ENCODE assay signal across 8 cellular contexts in the genomic region with DNA sequence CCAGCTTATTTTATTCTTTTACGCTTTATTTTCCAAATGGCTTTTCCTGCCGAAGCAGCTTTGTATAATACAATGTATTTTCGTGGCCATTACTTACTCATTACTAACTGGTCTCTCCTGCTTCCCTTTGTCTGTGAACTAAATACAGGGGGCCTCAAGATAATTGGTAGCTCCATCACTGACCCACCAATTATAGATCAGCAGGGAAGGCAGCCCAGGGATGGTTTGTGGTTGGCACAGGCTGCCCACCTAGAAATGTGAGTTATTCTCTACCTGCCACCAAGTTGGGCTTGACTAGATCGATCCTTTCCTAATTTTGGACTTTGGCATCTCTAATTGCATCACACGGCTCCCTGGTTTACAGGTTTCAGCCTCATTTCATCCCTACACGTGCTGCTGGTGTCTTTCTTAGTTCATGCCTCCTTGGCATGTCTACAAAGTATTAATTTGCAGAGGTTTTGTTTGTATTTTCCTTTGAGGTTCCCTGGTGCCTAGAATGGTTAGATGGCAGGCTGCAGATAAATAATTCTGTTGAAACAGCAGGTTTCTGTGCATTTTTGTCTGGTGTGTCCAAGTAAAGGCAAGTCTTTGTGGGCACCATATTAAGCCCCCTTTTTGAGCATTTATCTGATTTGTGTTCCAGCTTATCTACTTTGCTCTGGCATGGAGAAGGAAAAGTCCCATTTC. TPM values are rescaled to one million over a fixed set of nuclear protein-coding genes. Genes with fewer than 3 reads are reported as not detected.
DNase-seq lines count a peak whose midpoint lies in the region; ATAC-seq and TF ChIP-seq lines count a peak whose summit lies in the region.

No MANE protein-coding gene starts in this region.

- CTCF ChIA-PET in activated naive CD4-positive, alpha-beta T cell treated with anti-CD3 and anti-CD28 coated beads, Interleukin-2, amount 10 ng/mL, durations not matched to agents 7 days and 5 days (lab: Charles Lee): interaction anchor here (1.0 to 7.7 kb wide), 3 partner anchors 10 to 356 kb away, joined by 3 to 67 read pairs (median 6); no protein-coding TSS in a partner anchor
- CTCF ChIA-PET in activated CD8-positive, alpha-beta T cell treated with anti-CD3 and anti-CD28 coated beads for 36 hours (lab: Charles Lee): interaction anchor here (1.5 to 13.3 kb wide), 2 partner anchors 11 to 15 kb away, joined by 4 to 202 read pairs; no protein-coding TSS in a partner anchor

- no peaks in the 10 kb centered on the region for H3K9me3 Mint-ChIP-seq in activated naive CD4-positive, alpha-beta T cell treated with anti-CD3 and anti-CD28 coated beads, Interleukin-2, amount 10 ng/mL, durations not matched to agents 7 days and 5 days
- H3K9me3 Mint-ChIP-seq in activated naive CD4-positive, alpha-beta T cell treated with anti-CD3 and anti-CD28 coated beads, Interleukin-2, amount 50 U/mL, for 72 hours: no peaks in the 10 kb centered on the region
- no peaks in the 10 kb centered on the region for H3K9me3 Mint-ChIP-seq in activated CD8-positive, alpha-beta T cell treated with anti-CD3 and anti-CD28 coated beads for 36 hours

- no peak overlapping the region for H3K4me3 ChIP-seq in left lung
- H3K4me3 ChIP-seq in upper lobe of right lung: no peak overlapping the region
- no peak overlapping the region for H3K4me3 ChIP-seq in hepatocyte
- no peak overlapping the region for H3K4me3 ChIP-seq in dorsolateral prefrontal cortex

- intact Hi-C loops in activated CD8-positive, alpha-beta T cell treated with anti-CD3 and anti-CD28 coated beads for 36 hours (cut with micrococcal nuclease): loop anchor here (5.0 to 10.0 kb wide), 2 partner anchors 182 to 425 kb away; no protein-coding TSS in a partner anchor
- intact Hi-C loops in left lung (cut with DNase I) (no loop called here), upper lobe of right lung (cut with DNase I) (loop anchor here (10.0 kb wide), 1 partner anchor 355 kb away; no protein-coding TSS in a partner anchor), dorsolateral prefrontal cortex (cut with DNase I) (loop anchor here (5.0 to 10.0 kb wide), 6 partner anchors 185 to 432 kb away; partner anchors contain the start of gene CASZ1 (in 1 of the 2))

- H3K9me3 ChIP-seq in left lung (no peaks in the 10 kb centered on the region), upper lobe of right lung (no peaks in the 10 kb centered on the region), hepatocyte (ENCODE audit: low read depth) (no peaks in the 10 kb centered on the region)

- H3K4me1 Mint-ChIP-seq in activated naive CD4-positive, alpha-beta T cell treated with anti-CD3 and anti-CD28 coated beads, Interleukin-2, amount 10 ng/mL, durations not matched to agents 7 days and 5 days: peaks cover 85% of the 10 kb centered on the region
- H3K4me1 Mint-ChIP-seq in activated CD8-positive, alpha-beta T cell treated with anti-CD3 and anti-CD28 coated beads for 36 hours (ENCODE audit: low read depth): peaks cover 61% of the 10 kb centered on the region

- no peaks in the 10 kb centered on the region for H3K9me2 ChIP-seq in hepatocyte (replicated peaks; ENCODE audit: insufficient read depth)

- no peak for DNase-seq in activated naive CD4-positive, alpha-beta T cell treated with anti-CD3 and anti-CD28 coated beads, Interleukin-2, amount 10 ng/mL, durations not matched to agents 7 days and 5 days
- DNase-seq in activated naive CD4-positive, alpha-beta T cell treated with anti-CD3 and anti-CD28 coated beads, Interleukin-2, amount 50 U/mL, for 72 hours (ENCODE audit: low spot score in 2 of 2): no peak
- DNase-seq in activated CD8-positive, alpha-beta T cell treated with anti-CD3 and anti-CD28 coated beads for 36 hours: no peak
- no peak for DNase-seq in left lung
- DNase-seq in upper lobe of right lung: no peak
- DNase-seq in hepatocyte (ENCODE audit: low spot score): no peak
- DNase-seq in dorsolateral prefrontal cortex: no peak

- peak overlapping the region; percentile 96 for H3K27ac Mint-ChIP-seq in activated naive CD4-positive, alpha-beta T cell treated with anti-CD3 and anti-CD28 coated beads, Interleukin-2, amount 10 ng/mL, durations not matched to agents 7 days and 5 days
- H3K27ac Mint-ChIP-seq in activated naive CD4-positive, alpha-beta T cell treated with anti-CD3 and anti-CD28 coated beads, Interleukin-2, amount 50 U/mL, for 72 hours: peak overlapping the region in 1 of 2 donors; percentile 89
- H3K27ac Mint-ChIP-seq in activated CD8-positive, alpha-beta T cell treated with anti-CD3 and anti-CD28 coated beads for 36 hours: peak overlapping the region; percentile 93

- H3K79me2 ChIP-seq in hepatocyte: peaks cover 82% of the 10 kb centered on the region

- 83% methylated on average over 6 of the region's 6 CpGs for WGBS in hepatocyte (ENCODE audit: low lambda C conversion rate, missing lambda C conversion rate)

- no peak for ATAC-seq in activated naive CD4-positive, alpha-beta T cell treated with anti-CD3 and anti-CD28 coated beads, Interleukin-2, amount 50 U/mL, for 72 hours
- no peak for ATAC-seq in activated CD8-positive, alpha-beta T cell treated with anti-CD3 and anti-CD28 coated beads for 36 hours
- ATAC-seq in left lung (no peak), upper lobe of right lung (no peak), GM18498 (IDR thresholded peaks at IDR 0.05; ENCODE audit: unreplicated experiment) (no peak)

- peaks cover 12% of the 10 kb centered on the region for H3K36me3 Mint-ChIP-seq in activated naive CD4-positive, alpha-beta T cell treated with anti-CD3 and anti-CD28 coated beads, Interleukin-2, amount 10 ng/mL, durations not matched to agents 7 days and 5 days
- peaks cover 0 to 5% of the 10 kb centered on the region in 2 donors for H3K36me3 Mint-ChIP-seq in activated naive CD4-positive, alpha-beta T cell treated with anti-CD3 and anti-CD28 coated beads, Interleukin-2, amount 50 U/mL, for 72 hours
- peaks cover 1% of the 10 kb centered on the region for H3K36me3 Mint-ChIP-seq in activated CD8-positive, alpha-beta T cell treated with anti-CD3 and anti-CD28 coated beads for 36 hours (ENCODE audit: low read depth)

- POLR2A ChIA-PET in activated CD8-positive, alpha-beta T cell treated with anti-CD3 and anti-CD28 coated beads for 36 hours (lab: Charles Lee): interaction anchor here (1.2 to 4.6 kb wide), 5 partner anchors 11 to 172 kb away, joined by 3 to 15 read pairs (median 7); no protein-coding TSS in a partner anchor

- H3K4me1 ChIP-seq in left lung (peaks cover 29 to 50% of the 10 kb centered on the region in 2 donors), upper lobe of right lung (peaks cover 43% of the 10 kb centered on the region), hepatocyte (ENCODE audit: insufficient read depth) (peaks cover 19% of the 10 kb centered on the region)

- no peaks in the 10 kb centered on the region for H3K27me3 Mint-ChIP-seq in activated naive CD4-positive, alpha-beta T cell treated with anti-CD3 and anti-CD28 coated beads, Interleukin-2, amount 10 ng/mL, durations not matched to agents 7 days and 5 days
- H3K27me3 Mint-ChIP-seq in activated CD8-positive, alpha-beta T cell treated with anti-CD3 and anti-CD28 coated beads for 36 hours: no peaks in the 10 kb centered on the region

- H3K4me2 ChIP-seq in hepatocyte: no peak overlapping the region

- no peak for TF ChIP-seq CTCF in activated CD8-positive, alpha-beta T cell treated with anti-CD3 and anti-CD28 coated beads for 36 hours (IDR thresholded peaks at IDR 0.05)
- TF ChIP-seq CTCF in left lung (IDR thresholded peaks at IDR 0.05) (no peak), upper lobe of right lung (IDR thresholded peaks at IDR 0.05) (no peak), hepatocyte (IDR thresholded peaks at IDR 0.05; ENCODE audit: poor library complexity) (no peak), dorsolateral prefrontal cortex (IDR thresholded peaks at IDR 0.05 in 54 of 56, conservative IDR thresholded peaks at IDR 0.05 in 2 of 56; ENCODE audit: low read depth in 1 of 56, partially characterized antibody in 56 of 56) (no peak)

- H3K27me3 ChIP-seq in left lung (no peaks in the 10 kb centered on the region), upper lobe of right lung (no peaks in the 10 kb centered on the region), hepatocyte (no peaks in the 10 kb centered on the region), dorsolateral prefrontal cortex (no peaks in the 10 kb centered on the region)

- H4K20me1 ChIP-seq in hepatocyte (ENCODE audit: insufficient read depth, poor library complexity, severe bottlenecking): peaks cover 50% of the 10 kb centered on the region

- H2AFZ ChIP-seq in hepatocyte: no peak overlapping the region

- H3K36me3 ChIP-seq in left lung (no peaks in the 10 kb centered on the region), upper lobe of right lung (no peaks in the 10 kb centered on the region), hepatocyte (replicated peaks; ENCODE audit: insufficient read depth, low read depth) (no peaks in the 10 kb centered on the region)

- peak overlapping the region; percentile 68 for H3K4me3 Mint-ChIP-seq in activated naive CD4-positive, alpha-beta T cell treated with anti-CD3 and anti-CD28 coated beads, Interleukin-2, amount 10 ng/mL, durations not matched to agents 7 days and 5 days
- H3K4me3 Mint-ChIP-seq in activated CD8-positive, alpha-beta T cell treated with anti-CD3 and anti-CD28 coated beads for 36 hours: peak overlapping the region; percentile 50

- peak overlapping the region; percentile 35 to 72 for H3K27ac ChIP-seq in left lung
- H3K27ac ChIP-seq in upper lobe of right lung: peak overlapping the region; percentile 67
- H3K27ac ChIP-seq in hepatocyte: no peak overlapping the region
- H3K27ac ChIP-seq in dorsolateral prefrontal cortex: peak overlapping the region in 8 of 59 donors; percentile 3 to 32 (median 13)

RNA-seq across cellular contexts. Expression of gene PEX14, which starts 35.2 kb away (rescaled TPM):
- total RNA-seq in activated naive CD4-positive, alpha-beta T cell treated with anti-CD3 and anti-CD28 coated beads, Interleukin-2, amount 50 U/mL, for 72 hours: 10 to 100 TPM; 22.3 to 22.7 TPM
- 10 to 100 TPM; 18.0 to 18.5 TPM for total RNA-seq in activated CD8-positive, alpha-beta T cell treated with anti-CD3 and anti-CD28 coated beads for 36 hours
- total RNA-seq in left lung: 10 to 100 TPM; 18.9 to 20.8 TPM
- 25.8 TPM for total RNA-seq in upper lobe of right lung
- 8.4 and 10.0 TPM in 2 replicates for total RNA-seq in hepatocyte
- polyA plus RNA-seq in hepatocyte: 20.9 and 22.9 TPM in 2 replicates
- 10 to 100 TPM; 24.3 to 45.5 (median 35.0) TPM for total RNA-seq in dorsolateral prefrontal cortex

RNA-seq across cellular contexts. Expression of gene DFFA, which starts 37.6 kb away (rescaled TPM):
- total RNA-seq in activated naive CD4-positive, alpha-beta T cell treated with anti-CD3 and anti-CD28 coated beads, Interleukin-2, amount 50 U/mL, for 72 hours: 10 to 100 TPM; 34.4 to 41.0 TPM
- total RNA-seq in activated CD8-positive, alpha-beta T cell treated with anti-CD3 and anti-CD28 coated beads for 36 hours: 10 to 100 TPM; 76.7 to 81.8 TPM
- 10 to 100 TPM; 37.6 to 38.5 TPM for total RNA-seq in left lung
- 36.9 TPM for total RNA-seq in upper lobe of right lung
- total RNA-seq in hepatocyte: 22.1 and 24.1 TPM in 2 replicates
- 30.0 and 33.9 TPM in 2 replicates for polyA plus RNA-seq in hepatocyte
- 10 to 100 TPM; 20.0 to 49.9 (median 32.7) TPM for total RNA-seq in dorsolateral prefrontal cortex

Comparison
In these comparisons a context has a peak if more than half of its experiments do, and no peak if none do; other contexts are left out.
1. intact Hi-C loops: an anchor here in activated CD8-positive, alpha-beta T cell treated with anti-CD3 and anti-CD28 coated beads for 36 hours (5.0 to 10.0 kb wide), upper lobe of right lung (10.0 kb wide) and dorsolateral prefrontal cortex (5.0 to 10.0 kb wide); none called in left lung.